1 cellular context compared by ENCODE assay signal in genomic region chr3:143207338-143207961, GRCh38.
TF ChIP-seq lines count a peak whose summit lies in the region.

No MANE protein-coding gene starts in this region.

TF ChIP-seq in GM23338, 12 proteins besides CTCF, POLR2A, EP300 and RAD21 (continued from another document):
- no peak for TF ChIP-seq ZNF462 (CRISPR knock-in tag; IDR thresholded peaks at IDR 0.05)
- TF ChIP-seq ETS1 (IDR thresholded peaks at IDR 0.05), result no peak
